In the genomic region with DNA sequence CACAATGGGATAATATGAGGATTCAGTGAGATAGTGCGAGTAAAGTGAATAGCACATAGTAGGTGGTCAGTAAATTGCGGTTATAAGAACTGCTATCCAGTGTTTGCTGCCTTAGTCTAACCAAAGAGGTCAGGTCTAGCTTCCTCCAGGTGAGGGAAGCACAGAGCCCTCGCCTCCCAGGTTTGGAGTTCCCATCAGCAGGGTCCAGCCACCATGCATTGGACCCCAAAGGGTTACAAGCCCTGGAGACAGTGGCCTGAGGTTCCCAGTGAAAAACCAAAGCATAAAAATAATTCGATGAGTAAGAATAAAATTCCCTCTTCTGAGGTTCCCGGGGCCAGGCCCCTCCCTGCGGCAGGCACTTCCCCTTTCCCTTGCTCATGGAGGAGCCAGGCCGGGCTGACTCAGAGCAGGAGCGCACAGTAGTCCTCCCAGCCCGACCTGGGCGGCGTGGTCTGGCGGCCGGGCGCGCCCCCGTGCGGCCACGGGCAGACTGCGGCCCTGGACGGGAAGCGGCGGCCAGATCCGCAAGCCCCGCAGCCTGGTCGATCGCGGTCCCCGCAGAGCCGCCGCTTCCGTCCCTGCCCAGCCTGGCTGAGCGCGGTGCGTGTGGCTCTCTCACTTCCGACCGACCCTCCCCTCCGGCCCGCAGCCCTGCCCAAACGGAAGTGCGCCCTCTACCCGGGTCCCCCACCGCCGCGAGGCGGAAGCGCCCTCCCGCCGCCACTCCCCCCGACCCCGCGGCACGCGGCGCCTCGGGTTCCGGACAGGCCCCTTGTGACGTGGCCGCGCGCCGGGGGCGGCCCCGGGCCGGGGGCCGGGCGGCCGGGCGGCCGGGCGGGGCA, we compare ENCODE assay signal across 1 cellular context.
A peak's percentile ranks its signal among the peaks of the same experiment; 100 is the strongest.
TF ChIP-seq lines count a peak whose summit lies in the region.

TSS of gene SLC39A13 (plus strand) at position 845 of the 845 bp plus-strand sequence. CDS start 1,505 bp downstream, outside the sequence.

TF ChIP-seq in K562, 482 proteins besides CTCF, POLR2A, EP300 and RAD21 (continued from another document and continues in another):
- TF ChIP-seq PRDM10 (IDR thresholded peaks at IDR 0.05; ENCODE audit: partially characterized antibody) (peak; percentile 89), U2AF2 (optimal IDR thresholded peaks at IDR 0.05; ENCODE audit: low read depth, low read length) (no peak), KAT8 (IDR thresholded peaks at IDR 0.05; ENCODE audit: low read depth) (no peak), SETDB1 (IDR thresholded peaks at IDR 0.05; ENCODE audit: low read length) (no peak), JUN (IDR thresholded peaks at IDR 0.05; ENCODE audit: borderline replicate concordance, low read depth, low read length) (peak; percentile 45; the same call in 1 of the 2 replicates), JUN (CRISPR knock-in tag; IDR thresholded peaks at IDR 0.05; ENCODE audit: borderline replicate concordance) (peak; percentile 95), ZNF766 (CRISPR knock-in tag; conservative IDR thresholded peaks at IDR 0.05) (peak; percentile 83), NCOA4 (IDR thresholded peaks at IDR 0.05; ENCODE audit: partially characterized antibody) (no peak), NELFE (IDR thresholded peaks at IDR 0.05; ENCODE audit: insufficient read depth, insufficient read length) (no peak), CSDE1 (IDR thresholded peaks at IDR 0.05) (no peak), GMEB1 (CRISPR knock-in tag; IDR thresholded peaks at IDR 0.05) (peak; percentile 77), ZKSCAN8 (CRISPR knock-in tag; IDR thresholded peaks at IDR 0.05) (no peak), ZC3H4 (CRISPR knock-in tag; IDR thresholded peaks at IDR 0.05; ENCODE audit: borderline replicate concordance) (peak; percentile 62; the same call in 1 of the 2 replicates), KLF1 (tag; IDR thresholded peaks at IDR 0.05) (peak; percentile 79), MEF2A (IDR thresholded peaks at IDR 0.05; ENCODE audit: control insufficient read depth, low read depth, low read length) (0 out of 2 replicates have a peak, but pooled peaks have one; percentile 52), HOXB6 (CRISPR knock-in tag; IDR thresholded peaks at IDR 0.05; ENCODE audit: borderline replicate concordance) (no peak), E2F4 (CRISPR knock-in tag; IDR thresholded peaks at IDR 0.05; ENCODE audit: low read depth) (no peak), ZNF197 (CRISPR knock-in tag; IDR thresholded peaks at IDR 0.05; ENCODE audit: low read depth) (peak; percentile 78), MIER1 (IDR thresholded peaks at IDR 0.05; ENCODE audit: low read depth) (no peak), PRMT5 (CRISPR knock-in tag; IDR thresholded peaks at IDR 0.05) (no peak), ZBTB7A (IDR thresholded peaks at IDR 0.05; ENCODE audit: borderline replicate concordance, control insufficient read depth, low read depth, low read length) (peak; percentile 88), E4F1 (CRISPR knock-in tag; IDR thresholded peaks at IDR 0.05; ENCODE audit: borderline replicate concordance) (no peak), ZFP30 (CRISPR knock-in tag; IDR thresholded peaks at IDR 0.05; ENCODE audit: borderline replicate concordance) (no peak), OTX1 (CRISPR knock-in tag; IDR thresholded peaks at IDR 0.05) (no peak), KLF13 (tag; IDR thresholded peaks at IDR 0.05; ENCODE audit: borderline replicate concordance, low read depth) (peak; percentile 92), GTF2B (IDR thresholded peaks at IDR 0.05; ENCODE audit: extremely low read depth, insufficient read length) (no peak), CREB5 (CRISPR knock-in tag; IDR thresholded peaks at IDR 0.05) (no peak), BRCA1 (IDR thresholded peaks at IDR 0.05) (no peak), BRCA1 (CRISPR knock-in tag; IDR thresholded peaks at IDR 0.05) (no peak)
- TF ChIP-seq, protein P1, sequence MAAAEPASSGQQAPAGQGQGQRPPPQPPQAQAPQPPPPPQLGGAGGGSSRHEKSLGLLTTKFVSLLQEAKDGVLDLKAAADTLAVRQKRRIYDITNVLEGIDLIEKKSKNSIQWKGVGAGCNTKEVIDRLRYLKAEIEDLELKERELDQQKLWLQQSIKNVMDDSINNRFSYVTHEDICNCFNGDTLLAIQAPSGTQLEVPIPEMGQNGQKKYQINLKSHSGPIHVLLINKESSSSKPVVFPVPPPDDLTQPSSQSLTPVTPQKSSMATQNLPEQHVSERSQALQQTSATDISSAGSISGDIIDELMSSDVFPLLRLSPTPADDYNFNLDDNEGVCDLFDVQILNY (CRISPR knock-in tag; IDR thresholded peaks at IDR 0.05): 0 out of 2 replicates have a peak, but pooled peaks have one; percentile 55
- TF ChIP-seq, protein P2, sequence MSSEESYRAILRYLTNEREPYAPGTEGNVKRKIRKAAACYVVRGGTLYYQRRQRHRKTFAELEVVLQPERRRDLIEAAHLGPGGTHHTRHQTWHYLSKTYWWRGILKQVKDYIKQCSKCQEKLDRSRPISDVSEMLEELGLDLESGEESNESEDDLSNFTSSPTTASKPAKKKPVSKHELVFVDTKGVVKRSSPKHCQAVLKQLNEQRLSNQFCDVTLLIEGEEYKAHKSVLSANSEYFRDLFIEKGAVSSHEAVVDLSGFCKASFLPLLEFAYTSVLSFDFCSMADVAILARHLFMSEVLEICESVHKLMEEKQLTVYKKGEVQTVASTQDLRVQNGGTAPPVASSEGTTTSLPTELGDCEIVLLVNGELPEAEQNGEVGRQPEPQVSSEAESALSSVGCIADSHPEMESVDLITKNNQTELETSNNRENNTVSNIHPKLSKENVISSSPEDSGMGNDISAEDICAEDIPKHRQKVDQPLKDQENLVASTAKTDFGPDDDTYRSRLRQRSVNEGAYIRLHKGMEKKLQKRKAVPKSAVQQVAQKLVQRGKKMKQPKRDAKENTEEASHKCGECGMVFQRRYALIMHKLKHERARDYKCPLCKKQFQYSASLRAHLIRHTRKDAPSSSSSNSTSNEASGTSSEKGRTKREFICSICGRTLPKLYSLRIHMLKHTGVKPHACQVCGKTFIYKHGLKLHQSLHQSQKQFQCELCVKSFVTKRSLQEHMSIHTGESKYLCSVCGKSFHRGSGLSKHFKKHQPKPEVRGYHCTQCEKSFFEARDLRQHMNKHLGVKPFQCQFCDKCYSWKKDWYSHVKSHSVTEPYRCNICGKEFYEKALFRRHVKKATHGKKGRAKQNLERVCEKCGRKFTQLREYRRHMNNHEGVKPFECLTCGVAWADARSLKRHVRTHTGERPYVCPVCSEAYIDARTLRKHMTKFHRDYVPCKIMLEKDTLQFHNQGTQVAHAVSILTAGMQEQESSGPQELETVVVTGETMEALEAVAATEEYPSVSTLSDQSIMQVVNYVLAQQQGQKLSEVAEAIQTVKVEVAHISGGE (CRISPR knock-in tag; IDR thresholded peaks at IDR 0.05): peak; percentile 99 to 100 (median 99)
- TF ChIP-seq, protein P3, sequence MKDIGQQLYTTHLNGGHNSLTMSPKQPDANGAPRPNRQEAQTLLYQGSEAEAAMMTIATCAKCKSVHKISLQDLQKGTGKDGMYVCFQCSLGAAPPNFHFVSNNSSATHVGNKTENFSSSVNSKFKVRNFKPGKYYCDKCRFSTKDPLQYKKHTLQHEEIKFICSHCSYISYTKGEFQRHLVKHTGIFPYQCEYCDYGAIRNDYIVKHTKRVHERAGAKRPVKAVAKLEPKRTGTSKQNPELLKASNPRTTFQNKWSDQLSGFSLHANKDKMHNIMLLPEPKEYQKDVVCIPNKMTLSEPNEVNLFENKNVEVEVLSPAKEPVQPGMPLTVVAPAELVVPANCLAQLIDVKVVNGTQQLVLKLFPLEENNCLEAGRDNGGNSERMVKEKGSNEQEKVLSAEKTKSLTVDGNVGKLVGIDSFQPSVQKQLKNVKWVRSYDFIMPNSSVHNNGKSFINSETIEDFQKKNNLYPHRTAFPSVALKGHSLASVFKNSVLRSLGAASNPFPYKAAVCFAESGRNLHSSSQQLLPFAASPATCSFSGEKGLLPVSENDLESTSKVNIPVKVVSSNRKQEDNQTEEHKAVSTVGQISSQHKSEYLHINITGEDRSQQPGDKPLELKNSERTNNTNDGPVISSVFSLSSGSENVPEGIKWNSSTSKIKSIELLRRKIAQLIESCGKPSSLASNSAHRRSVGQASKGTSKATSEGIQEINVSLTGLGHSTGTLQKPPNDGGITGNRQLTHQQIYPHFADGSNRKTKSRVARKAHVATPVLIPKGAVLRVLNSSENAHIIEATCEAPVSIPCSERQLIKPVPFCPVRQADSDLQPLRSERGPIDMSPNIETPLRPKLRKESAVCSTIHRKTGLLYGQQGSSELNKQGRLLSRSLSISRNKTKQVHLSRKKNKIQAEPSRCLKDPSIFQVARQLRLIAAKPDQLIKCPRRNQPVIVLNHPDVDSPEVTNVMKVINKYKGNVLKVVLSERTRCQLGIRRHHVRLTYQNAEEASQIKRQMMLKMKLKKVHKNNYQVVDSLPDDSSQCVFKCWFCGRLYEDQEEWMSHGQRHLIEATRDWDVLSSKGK (CRISPR knock-in tag; IDR thresholded peaks at IDR 0.05): no peak
